8 cellular contexts compared by ENCODE assay signal in genomic region chr19:39539519-39540332, GRCh38. TPM values are rescaled to one million over a fixed set of nuclear protein-coding genes. Genes with fewer than 3 reads are reported as not detected.
DNase-seq lines count a peak whose midpoint lies in the region; ATAC-seq and TF ChIP-seq lines count a peak whose summit lies in the region.

A gene with protein sequence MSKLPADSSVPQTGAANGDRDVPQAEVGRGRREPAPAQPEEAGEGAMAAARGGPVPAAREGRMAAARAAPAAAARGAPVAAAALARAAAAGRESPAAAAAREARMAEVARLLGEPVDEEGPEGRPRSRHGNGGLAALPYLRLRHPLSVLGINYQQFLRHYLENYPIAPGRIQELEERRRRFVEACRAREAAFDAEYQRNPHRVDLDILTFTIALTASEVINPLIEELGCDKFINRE (minus strand): TSS chr19:39540161. CDS start chr19:39540079, 82 bp downstream.

- no peaks in the 10 kb centered on the region for H3K9me3 ChIP-seq in Panc1 (ENCODE audit: control insufficient read depth, insufficient read depth, low read depth, low read length)
- H3K9me3 ChIP-seq in esophagus muscularis mucosa, result no peaks in the 10 kb centered on the region
- no peaks in the 10 kb centered on the region for H3K9me3 ChIP-seq in muscle layer of duodenum (ENCODE audit: control insufficient read depth in 1 of 2, low read length in 2 of 2)

- TF ChIP-seq EP300 in esophagus muscularis mucosa (IDR thresholded peaks at IDR 0.05), result no peak

- TF ChIP-seq CTCF in KMS-11 (conservative IDR thresholded peaks at IDR 0.05; ENCODE audit: low read depth, low read length) (no peak), Panc1 (IDR thresholded peaks at IDR 0.05) (no peak), esophagus muscularis mucosa (IDR thresholded peaks at IDR 0.05) (peak; percentile 88 to 96 (median 89))

- TF ChIP-seq POLR2A in esophagus muscularis mucosa (IDR thresholded peaks at IDR 0.05; ENCODE audit: low read depth), result peak; percentile 73

- POLR2A ChIA-PET in Panc1 (lab: Charles Lee), result interaction anchor here (0.6 to 2.9 kb wide), 19 partner anchors 9 to 863 kb away, joined by 3 to 29 read pairs (median 3); partner anchors contain the start of genes DYRK1B, FBL, MED29 and PAF1

- intact Hi-C loops in Panc1 (cut with micrococcal nuclease; ENCODE audit: unreplicated experiment) (loop anchor here (1.0 to 5.0 kb wide), 2 partner anchors 99 to 293 kb away; partner anchors contain the start of gene DYRK1B), esophagus muscularis mucosa (cut with DNase I) (loop anchor here (10.0 kb wide), 2 partner anchors 195 to 305 kb away; partner anchors contain the start of genes FBL and SAMD4B)

- H3K4me1 ChIP-seq in KMS-11 (ENCODE audit: low read depth, poor library complexity, severe bottlenecking) (peaks cover 19% of the 10 kb centered on the region), Panc1 (ENCODE audit: control insufficient read depth, insufficient read depth, low read length) (peaks cover 26% of the 10 kb centered on the region), esophagus muscularis mucosa (peaks cover 15 to 31% (median 28%) of the 10 kb centered on the region in 4 donors), muscle layer of duodenum (ENCODE audit: control insufficient read depth in 1 of 2, insufficient read depth in 2 of 2, low read length in 2 of 2) (peaks cover 4 to 14% of the 10 kb centered on the region in 2 donors)

- H3K9ac ChIP-seq in KMS-11, result peak within 1 kb of the TSS; percentile 77

- H3K79me2 ChIP-seq in KMS-11 (ENCODE audit: insufficient read depth, low read depth), result peaks cover 5% of the 10 kb centered on the region; the same call in 1 of the 2 replicates

- H3K27ac ChIP-seq in KMS-11, result peak within 1 kb of the TSS; percentile 44
- peak within 1 kb of the TSS; percentile 78 for H3K27ac ChIP-seq in Panc1 (ENCODE audit: low read length)
- peak within 1 kb of the TSS; percentile 94 to 98 (median 96) for H3K27ac ChIP-seq in esophagus muscularis mucosa (replicated peaks in 1 of 4)
- H3K27ac ChIP-seq in muscle layer of duodenum (ENCODE audit: low read length), result peak within 1 kb of the TSS; percentile 74

- H2AFZ ChIP-seq in KMS-11 (ENCODE audit: low read depth), result peak within 1 kb of the TSS; percentile 57

- peak; percentile 98 for DNase-seq in DMS53 treated with DMSO at 0.1 percent for 48 hours (lab: John Stamatoyannopoulos, UW; ENCODE audit: unreplicated experiment)
- peak; percentile 100 for DNase-seq in Panc1 (ENCODE audit: low read depth, low spot score)
- peak; percentile 94 to 96 for DNase-seq in activated T-cell treated with anti-CD3 and anti-CD28 coated beads, Interleukin-2, amount 50 U/mL, for 48 hours
- DNase-seq in esophagus muscularis mucosa (ENCODE audit: extremely low spot score), result peak; percentile 98
- DNase-seq in stimulated activated CD8-positive, alpha-beta memory T cell treated with anti-CD3 and anti-CD28 coated beads, Interleukin-7, amount 100 ng/mL, for 4 hours (ENCODE audit: low read depth in 2 of 2), result peak; percentile 90 to 91

- H3K27me3 ChIP-seq in KMS-11 (ENCODE audit: insufficient read depth, low read depth) (no peaks in the 10 kb centered on the region), Panc1 (ENCODE audit: control insufficient read depth, insufficient read depth, low read length) (peaks cover 11% of the 10 kb centered on the region), esophagus muscularis mucosa (peaks cover 0 to 4% (median 0%) of the 10 kb centered on the region in 4 donors), muscle layer of duodenum (ENCODE audit: low read depth, low read length) (no peaks in the 10 kb centered on the region)

- H3K4me3 ChIP-seq in KMS-11 (IDR thresholded peaks at IDR 0.05; ENCODE audit: insufficient read depth, low read depth, low read length), result no peak within 1 kb of the TSS
- H3K4me3 ChIP-seq in Panc1 (ENCODE audit: low read depth in 2 of 2, low read length in 2 of 2), result peak within 1 kb of the TSS; percentile 36 to 59
- peak within 1 kb of the TSS; percentile 75 to 98 (median 82) for H3K4me3 ChIP-seq in esophagus muscularis mucosa
- H3K4me3 ChIP-seq in muscle layer of duodenum (ENCODE audit: low read depth in 1 of 2, low read length in 2 of 2), result peak within 1 kb of the TSS; percentile 71 to 74

- BruUV-seq in Panc1 (replicated peaks; lab: Mats Ljungman, UMichigan), result TSS peak; percentile 94

- CTCF ChIA-PET in Panc1 (lab: Charles Lee), result interaction anchor here (0.6 to 17.8 kb wide), 26 partner anchors 12 to 680 kb away, joined by 3 to 508 read pairs (median 4); partner anchors contain the start of genes DLL3, LRFN1 and RPS16

- peak within 1 kb of the TSS; percentile 63 for H3K4me2 ChIP-seq in KMS-11

- in situ Hi-C loops in Panc1 (cut with HindIII; ENCODE audit: low pct_unique_long_range_greater_than_20kb, low sequenced_read_pairs), result loop anchor here (5.0 to 10.0 kb wide), 2 partner anchors 37 to 325 kb away; no protein-coding TSS in a partner anchor

- H3K36me3 ChIP-seq in KMS-11 (ENCODE audit: insufficient read depth) (no peaks in the 10 kb centered on the region), Panc1 (ENCODE audit: control insufficient read depth, insufficient read depth, low read length) (no peaks in the 10 kb centered on the region; the same call in 1 of the 2 replicates), esophagus muscularis mucosa (no peaks in the 10 kb centered on the region), muscle layer of duodenum (ENCODE audit: control insufficient read depth in 1 of 2, insufficient read depth in 2 of 2, low read length in 2 of 2) (no peaks in the 10 kb centered on the region)

- 0% methylated on average over 17 of the region's 84 CpGs for WGBS in esophagus muscularis mucosa

- no peaks in the 10 kb centered on the region for H4K20me1 ChIP-seq in KMS-11 (ENCODE audit: insufficient read depth)

- ATAC-seq in GM21723 (IDR thresholded peaks at IDR 0.05; ENCODE audit: unreplicated experiment) (peak; percentile 77), Panc1 (peak; percentile 97)

RNA-seq across cellular contexts. Expression of the gene that starts here (rescaled TPM):
- total RNA-seq in Panc1 (2021; ENCODE audit: unreplicated experiment) (163 TPM), esophagus muscularis mucosa (10 to 100 TPM; 13.9 to 26.4 (median 18.9) TPM)
- polyA plus RNA-seq in Panc1 (2012; ENCODE audit: insufficient read length), result 179 TPM

Comparison
In these comparisons a context has a peak if more than half of its experiments do, and no peak if none do; other contexts are left out.
1. H3K27ac ChIP-seq: peak in every context shown above with its lines; median percentile 96 in esophagus muscularis mucosa; 78 in Panc1; 74 in muscle layer of duodenum; 44 in KMS-11.
2. CTCF ChIP-seq: peak in esophagus muscularis mucosa (3 of 3); none in KMS-11 (single experiment) and Panc1 (single experiment).
3. Peak in every context shown above with its lines, with median percentiles within 50 percentile points of each other: DNase-seq.